28 cellular contexts compared by ENCODE assay signal in genomic region chr3:54582424-54582823, GRCh38.
"Had no signal": no experiment of that assay in that cellular context is flagged by ENCODE, and none has a peak within 500 bp of the region (broad histone marks: within the 10 kb centered on the region; RNA-seq: fewer than 3 reads in every experiment).

No MANE protein-coding gene starts in this region.

- H3K9me3 ChIP-seq: suprapubic skin, testis, thoracic aorta, thyroid gland, tibial artery, tibial nerve, transverse colon, upper lobe of left lung, upper lobe of right lung, uterus, vagina had no signal

- H3K27ac ChIP-seq: stomach, suprapubic skin, testis, thoracic aorta, thyroid gland, tibial artery, tibial nerve, transverse colon, upper lobe of left lung, upper lobe of right lung, uterus, vagina had no signal

- H3K4me3 Mint-ChIP-seq: stimulated activated effector memory CD8-positive, alpha-beta T cell treated with anti-CD3 and anti-CD28 coated beads, Interleukin-12 subunit alpha, Interleukin-12 subunit beta, amount 100 ng/mL, for 72 hours; stimulated activated memory B cell treated with anti-CD40 and anti-IgM and Interleukin-4, amounts not matched to agents 10 μg/mL and 1 μg/mL and 100 μg/mL, for 72 hours; stimulated activated naive B cell treated with anti-CD40 and anti-IgM and Interleukin-4, amounts not matched to agents 10 μg/mL and 1 μg/mL and 100 μg/mL, for 72 hours; stimulated activated naive CD8-positive, alpha-beta T cell treated with anti-CD3 and anti-CD28 coated beads, Interleukin-15, amount 100 ng/mL, for 72 hours; stimulated activated naive CD8-positive, alpha-beta T cell treated with anti-CD3 and anti-CD28 coated beads, Interleukin-15, Interleukin-2, amounts not matched to agents 100 ng/mL and 50 ng/mL, for 24 hours; type B pancreatic cell had no signal

- ATAC-seq: stimulated activated effector memory CD8-positive, alpha-beta T cell treated with anti-CD3 and anti-CD28 coated beads, Interleukin-12 subunit alpha, Interleukin-12 subunit beta, amount 100 ng/mL, for 72 hours; stimulated activated memory B cell treated with anti-CD40 and anti-IgM and Interleukin-4, amounts not matched to agents 10 μg/mL and 1 μg/mL and 100 μg/mL, for 72 hours; stimulated activated naive B cell treated with anti-CD40 and anti-IgM and Interleukin-4, amounts not matched to agents 10 μg/mL and 1 μg/mL and 100 μg/mL, for 72 hours; stimulated activated naive CD8-positive, alpha-beta T cell treated with anti-CD3 and anti-CD28 coated beads, Interleukin-15, amount 100 ng/mL, for 72 hours; stimulated activated naive CD8-positive, alpha-beta T cell treated with anti-CD3 and anti-CD28 coated beads, Interleukin-15, Interleukin-2, amounts not matched to agents 100 U/mL and 50 U/mL, for 24 hours; upper lobe of right lung had no signal

- H3K4me1 Mint-ChIP-seq: stimulated activated effector memory CD8-positive, alpha-beta T cell treated with anti-CD3 and anti-CD28 coated beads, Interleukin-12 subunit alpha, Interleukin-12 subunit beta, amount 100 ng/mL, for 72 hours; stimulated activated memory B cell treated with anti-CD40 and anti-IgM and Interleukin-4, amounts not matched to agents 10 μg/mL and 1 μg/mL and 100 μg/mL, for 72 hours; stimulated activated naive B cell treated with anti-CD40 and anti-IgM and Interleukin-4, amounts not matched to agents 10 μg/mL and 1 μg/mL and 100 μg/mL, for 72 hours; stimulated activated naive CD8-positive, alpha-beta T cell treated with anti-CD3 and anti-CD28 coated beads, Interleukin-15, amount 100 ng/mL, for 72 hours had no signal

- H3K36me3 Mint-ChIP-seq: stimulated activated effector memory CD8-positive, alpha-beta T cell treated with anti-CD3 and anti-CD28 coated beads, Interleukin-12 subunit alpha, Interleukin-12 subunit beta, amount 100 ng/mL, for 72 hours; stimulated activated memory B cell treated with anti-CD40 and anti-IgM and Interleukin-4, amounts not matched to agents 10 μg/mL and 1 μg/mL and 100 μg/mL, for 72 hours; stimulated activated naive B cell treated with anti-CD40 and anti-IgM and Interleukin-4, amounts not matched to agents 10 μg/mL and 1 μg/mL and 100 μg/mL, for 72 hours; type B pancreatic cell had no signal

- H3K9me3 Mint-ChIP-seq: stimulated activated memory B cell treated with anti-CD40 and anti-IgM and Interleukin-4, amounts not matched to agents 10 μg/mL and 1 μg/mL and 100 μg/mL, for 72 hours; type B pancreatic cell had no signal

- H3K27me3 Mint-ChIP-seq: stimulated activated memory B cell treated with anti-CD40 and anti-IgM and Interleukin-4, amounts not matched to agents 10 μg/mL and 1 μg/mL and 100 μg/mL, for 72 hours; stimulated activated naive B cell treated with anti-CD40 and anti-IgM and Interleukin-4, amounts not matched to agents 10 μg/mL and 1 μg/mL and 100 μg/mL, for 72 hours; stimulated activated naive CD8-positive, alpha-beta T cell treated with anti-CD3 and anti-CD28 coated beads, Interleukin-15, amount 100 ng/mL, for 72 hours had no signal

- H3K4me3 ChIP-seq: stomach, suprapubic skin, testis, thoracic aorta, thyroid gland, tibial artery, tibial nerve, transverse colon, upper lobe of left lung, upper lobe of right lung, uterus, vagina had no signal

- DNase-seq: stimulated activated CD4-positive, alpha-beta T cell treated with anti-CD3 and anti-CD28 coated beads, Interleukin-2, amount 100 ng/mL, for 48 hours; stimulated activated CD4-positive, alpha-beta T cell treated with anti-CD3 and anti-CD28 coated beads, Interleukin-4, amount 100 ng/mL, for 1 hour; stimulated activated CD4-positive, alpha-beta T cell treated with anti-CD3 and anti-CD28 coated beads, Interleukin-4, amount 100 ng/mL, for 24 hours; stimulated activated CD4-positive, alpha-beta T cell treated with anti-CD3 and anti-CD28 coated beads, Interleukin-4, amount 100 ng/mL, for 4 hours; stimulated activated CD8-positive, alpha-beta memory T cell treated with anti-CD3 and anti-CD28 coated beads, Interleukin-4, amount 100 ng/mL, for 48 hours; stimulated activated naive B cell treated with anti-CD40 and anti-IgM and Interleukin-4, amounts not matched to agents 10 μg/mL and 1 μg/mL and 100 μg/mL, for 72 hours; stimulated activated naive CD4-positive, alpha-beta T cell; stimulated activated naive CD4-positive, alpha-beta T cell treated with Interleukin-2 at 50 U/mL for 16 hours; stimulated activated naive CD8-positive, alpha-beta T cell treated with anti-CD3 and anti-CD28 coated beads, Interleukin-15, amount 100 ng/mL, for 72 hours; stimulated activated naive CD8-positive, alpha-beta T cell treated with anti-CD3 and anti-CD28 coated beads, Interleukin-15, Interleukin-2, amounts not matched to agents 100 U/mL and 50 U/mL, for 24 hours; stomach; substantia nigra; testis; thyroid gland; tibial artery; transverse colon; trophoblast cell; upper lobe of left lung; upper lobe of right lung; uterus had no signal

- H3K27ac Mint-ChIP-seq: stimulated activated effector memory CD8-positive, alpha-beta T cell treated with anti-CD3 and anti-CD28 coated beads, Interleukin-12 subunit alpha, Interleukin-12 subunit beta, amount 100 ng/mL, for 72 hours; stimulated activated memory B cell treated with anti-CD40 and anti-IgM and Interleukin-4, amounts not matched to agents 10 μg/mL and 1 μg/mL and 100 μg/mL, for 72 hours; stimulated activated naive B cell treated with anti-CD40 and anti-IgM and Interleukin-4, amounts not matched to agents 10 μg/mL and 1 μg/mL and 100 μg/mL, for 72 hours; stimulated activated naive CD8-positive, alpha-beta T cell treated with anti-CD3 and anti-CD28 coated beads, Interleukin-15, amount 100 ng/mL, for 72 hours; stimulated activated naive CD8-positive, alpha-beta T cell treated with anti-CD3 and anti-CD28 coated beads, Interleukin-15, Interleukin-2, amounts not matched to agents 100 ng/mL and 50 ng/mL, for 24 hours; type B pancreatic cell had no signal

- H3K4me1 ChIP-seq: stomach, suprapubic skin, testis, thyroid gland, tibial artery, tibial nerve, transverse colon, upper lobe of left lung, upper lobe of right lung, uterus, vagina had no signal

- H3K27me3 ChIP-seq: stomach, suprapubic skin, testis, thyroid gland, tibial artery, tibial nerve, transverse colon, upper lobe of left lung, upper lobe of right lung, uterus, vagina had no signal

- H3K36me3 ChIP-seq: stomach, suprapubic skin, thoracic aorta, thyroid gland, tibial artery, tibial nerve, transverse colon, upper lobe of left lung, upper lobe of right lung, uterus, vagina had no signal
